In the genomic region with DNA sequence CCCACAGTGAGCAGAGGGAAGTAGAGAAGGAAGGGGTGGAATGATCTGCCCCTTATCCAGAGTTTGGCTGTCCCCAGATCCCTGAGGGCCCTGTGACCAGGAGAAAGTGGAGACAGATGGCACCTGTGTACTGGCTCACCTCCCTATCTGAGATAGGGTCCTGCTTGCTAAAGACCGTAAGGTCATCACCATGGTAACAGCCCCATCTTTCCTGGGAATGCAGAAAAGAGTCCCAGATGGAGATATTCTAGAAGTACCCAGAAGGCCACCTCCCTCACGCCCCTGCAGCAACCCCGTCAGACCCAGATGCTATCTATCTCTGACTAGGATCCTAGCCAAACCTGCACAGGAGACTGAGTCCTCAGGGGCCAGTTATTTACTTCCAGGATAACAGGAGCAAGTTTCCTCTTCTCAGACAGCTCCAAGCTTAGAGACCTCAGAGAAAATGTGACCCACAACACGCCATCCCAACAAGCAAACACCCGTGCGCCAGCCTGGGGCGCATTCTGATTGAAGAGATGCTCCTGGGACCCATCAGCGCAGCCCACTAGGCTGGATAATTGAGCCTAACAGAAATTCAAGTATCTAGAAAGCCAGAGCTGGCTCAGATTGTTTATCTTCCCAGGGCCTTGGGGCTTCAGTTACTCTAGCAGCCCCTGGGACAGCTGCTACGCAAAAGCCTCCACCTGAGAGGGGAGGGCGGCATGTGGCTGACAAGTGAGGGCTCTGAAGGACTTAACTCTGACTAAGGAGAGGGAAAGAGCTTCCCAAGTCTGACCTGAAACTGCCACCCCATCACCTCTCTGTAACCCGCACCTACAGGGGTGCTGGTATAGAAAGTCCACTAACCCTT, we compare ENCODE assay signal across 8 cellular contexts. TPM values are rescaled to one million over a fixed set of nuclear protein-coding genes. Genes with fewer than 3 reads are reported as not detected.
DNase-seq lines count a peak whose midpoint lies in the region; ATAC-seq, FAIRE-seq and TF ChIP-seq lines count a peak whose summit lies in the region.
"Had no signal": no experiment of that assay in that cellular context is flagged by ENCODE, and none has a peak within 500 bp of the region (broad histone marks: within the 10 kb centered on the region; RNA-seq: fewer than 3 reads in every experiment).

No MANE protein-coding gene starts in this region.

- peaks cover 52% of the 10 kb centered on the region for H3K4me1 Mint-ChIP-seq in brain

- peaks cover 3 to 12% of the 10 kb centered on the region in 2 donors for H3K4me1 ChIP-seq in small intestine (ENCODE audit: control insufficient read depth in 2 of 2, insufficient read depth in 1 of 2, low read depth in 1 of 2, low read length in 1 of 2)

- no peaks in the 10 kb centered on the region for H3K9me3 ChIP-seq in small intestine (ENCODE audit: control insufficient read depth, low read depth)

- peak; percentile 17 for DNase-seq in NCI-H510A treated with DMSO at 0.1 percent for 48 hours (lab: John Stamatoyannopoulos, UW)
- no peak for DNase-seq in NCI-H510A (lab: John Stamatoyannopoulos, UW)
- no peak for DNase-seq in small intestine
- DNase-seq: 8988T had no signal

- H3K27me3 ChIP-seq in small intestine (ENCODE audit: control insufficient read depth in 2 of 2, insufficient read depth in 2 of 2, low read length in 2 of 2) = no peaks in the 10 kb centered on the region
- H3K27me3 ChIP-seq: brain microvascular endothelial cell had no signal

- no peak for TF ChIP-seq CTCF in brain (conservative IDR thresholded peaks at IDR 0.05)

- no peak for FAIRE-seq in small intestine (lab: Jason Lieb, UNC)

- H3K4me3 Mint-ChIP-seq in brain = peak overlapping the region; percentile 90 to 95 (median 93)

- peak overlapping the region in 1 of 2 donors; percentile 93 for H3K4me3 ChIP-seq in small intestine (ENCODE audit: low read depth in 1 of 2, low read length in 2 of 2)

- WGBS in small intestine, 3 donors = 68 to 74% (median 72%) methylated on average over 11 of the region's 11 CpGs

- peaks cover 16% of the 10 kb centered on the region for H3K36me3 Mint-ChIP-seq in brain

- no peaks in the 10 kb centered on the region for H3K9me3 Mint-ChIP-seq in brain

- peak overlapping the region in 3 of 5 experiments; percentile 77 to 96 (median 87) for H3K27ac Mint-ChIP-seq in brain

- H3K27ac ChIP-seq in small intestine (ENCODE audit: low read depth in 1 of 2, low read length in 1 of 2) = peak overlapping the region; percentile 5 to 89
- H3K27ac ChIP-seq: brain microvascular endothelial cell had no signal

- ATAC-seq in GM21576 (IDR thresholded peaks at IDR 0.05; ENCODE audit: unreplicated experiment) (no peak), GM19452 (IDR thresholded peaks at IDR 0.05; ENCODE audit: unreplicated experiment) (no peak)

- peaks cover 4 to 18% of the 10 kb centered on the region in 2 donors for H3K36me3 ChIP-seq in small intestine (ENCODE audit: control insufficient read depth in 2 of 2, insufficient read depth in 2 of 2, low read length in 2 of 2)

- H3K27me3 Mint-ChIP-seq in brain = peaks cover 15% of the 10 kb centered on the region

RNA-seq across cellular contexts. Expression of a gene that starts 1.9 kb away (rescaled TPM):
- polyA plus RNA-seq in brain (ENCODE audit: insufficient read depth, low read depth, low replicate concordance) (138 TPM), small intestine (10 to 100 TPM; 60.7 to 72.5 (median 71.6) TPM)

RNA-seq across cellular contexts. Expression of a gene that starts 2.0 kb away (rescaled TPM):
- polyA plus RNA-seq in brain (ENCODE audit: insufficient read depth, low read depth, low replicate concordance) (not detected), small intestine (not detected)

RNA-seq across cellular contexts. Expression of a gene that starts 7.1 kb away (rescaled TPM):
- polyA plus RNA-seq in brain (ENCODE audit: insufficient read depth, low read depth, low replicate concordance) (2.8 TPM), small intestine (100 to 1,000 TPM; 121 to 255 (median 209) TPM)

RNA-seq across cellular contexts. Expression of a gene that starts 37.3 kb away (rescaled TPM):
- polyA plus RNA-seq in brain (ENCODE audit: insufficient read depth, low read depth, low replicate concordance) (not detected), small intestine (under 1 TPM in 2 of 3 donors, not detected in 1; 0.54 to 0.63 TPM)

RNA-seq across cellular contexts. Expression of a gene that starts 55.1 kb away (rescaled TPM):
- polyA plus RNA-seq in brain (ENCODE audit: insufficient read depth, low read depth, low replicate concordance) (166 TPM), small intestine (10 to 100 TPM; 43.6 to 93.6 (median 55.7) TPM)

Comparison
In these comparisons a context has a peak if more than half of its experiments do, and no peak if none do; other contexts are left out.
1. RNA of a gene that starts 7.1 kb away (polyA plus RNA-seq): 121 to 255 TPM in small intestine; 2.8 TPM in brain (single experiment); every median in the first group is over 10 times any median in the second.